9 cellular contexts compared by ENCODE assay signal in the genomic region with DNA sequence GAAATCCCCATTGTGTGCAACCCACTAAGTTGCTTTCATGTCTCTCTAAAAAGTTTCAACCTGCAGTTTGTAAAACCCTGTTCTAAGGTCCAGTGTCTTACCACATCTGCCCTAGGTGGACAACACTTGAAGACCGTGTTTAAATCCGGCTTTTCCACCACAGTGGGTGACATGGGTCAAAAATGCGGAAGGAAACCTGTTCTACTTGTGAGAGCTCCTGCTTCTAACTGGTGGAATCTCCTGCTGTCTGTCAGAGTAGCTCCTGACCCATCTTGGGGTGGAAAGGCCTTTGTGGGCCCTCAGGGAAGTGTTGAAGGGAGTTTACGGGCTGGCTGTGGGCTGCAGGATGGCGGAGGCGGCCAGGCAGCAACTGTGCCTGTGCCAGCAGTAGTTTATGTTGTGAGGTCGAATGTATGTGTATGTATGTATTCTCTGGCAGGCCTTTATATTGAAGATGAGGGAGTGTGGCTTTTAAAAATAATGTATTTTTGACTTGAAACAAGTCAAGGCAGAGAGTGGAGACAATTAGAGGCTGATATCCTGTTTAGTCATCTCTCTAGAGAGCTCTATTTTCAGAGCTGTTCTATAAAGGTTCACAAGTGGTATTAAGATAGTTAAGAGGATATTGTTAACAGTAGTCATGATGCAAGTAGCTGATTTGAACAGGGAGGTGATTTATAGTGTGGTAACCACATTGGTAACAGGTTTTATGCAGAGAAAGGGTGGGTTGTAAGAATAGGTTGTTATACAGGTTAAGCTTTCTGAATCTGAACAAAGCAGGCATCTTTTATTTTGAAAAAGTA.
DNase-seq lines count a peak whose midpoint lies in the region; ATAC-seq and TF ChIP-seq lines count a peak whose summit lies in the region.
"Had no signal": no experiment of that assay in that cellular context is flagged by ENCODE, and none has a peak within 500 bp of the region (broad histone marks: within the 10 kb centered on the region; RNA-seq: fewer than 3 reads in every experiment).

No MANE protein-coding gene starts in this region.

- no peak overlapping the region for H3K27ac Mint-ChIP-seq in activated T-cell treated with anti-CD3 and anti-CD28 coated beads, Interleukin-2, amount 50 U/mL, for 72 hours
- H3K27ac Mint-ChIP-seq in memory B cell = no peak overlapping the region

- peaks cover 79% of the 10 kb centered on the region for H4K20me1 ChIP-seq in Loucy (ENCODE audit: insufficient read depth, low read length, poor library complexity, severe bottlenecking)

- no peaks in the 10 kb centered on the region for H3K27me3 ChIP-seq in Loucy (ENCODE audit: insufficient read depth, low read length, poor library complexity, severe bottlenecking)
- H3K27me3 ChIP-seq: neutrophil had no signal

- peak overlapping the region; percentile 20 for H3K9ac ChIP-seq in Loucy (ENCODE audit: low read depth, low read length, poor library complexity, severe bottlenecking)

- no peaks in the 10 kb centered on the region for H3K9me3 ChIP-seq in Loucy (ENCODE audit: insufficient read depth, low read depth, low read length)
- H3K9me3 ChIP-seq: neutrophil had no signal

- H3K4me1 ChIP-seq in Loucy (ENCODE audit: insufficient read depth, low read length, poor library complexity, severe bottlenecking) = peaks cover 82% of the 10 kb centered on the region

- in situ Hi-C loops in GM13976 (cut with MboI; ENCODE audit: low sequenced_read_pairs, unreplicated experiment) = no loop called here

- H3K4me3 Mint-ChIP-seq in activated T-cell treated with anti-CD3 and anti-CD28 coated beads, Interleukin-2, amount 50 U/mL, for 72 hours = no peak overlapping the region
- no peak overlapping the region for H3K4me3 Mint-ChIP-seq in memory B cell

- no peaks in the 10 kb centered on the region for H3K9me2 ChIP-seq in Loucy (replicated peaks; ENCODE audit: low read depth, low read length)

- H3K27me3 Mint-ChIP-seq in activated T-cell treated with anti-CD3 and anti-CD28 coated beads, Interleukin-2, amount 50 U/mL, for 72 hours (ENCODE audit: low read depth) = no peaks in the 10 kb centered on the region
- H3K27me3 Mint-ChIP-seq in memory B cell = peaks cover 3% of the 10 kb centered on the region

- peaks cover 6% of the 10 kb centered on the region for H3F3A ChIP-seq in Loucy (ENCODE audit: low read depth)

- H3K4me3 ChIP-seq in Loucy (ENCODE audit: low read length, poor library complexity, severe bottlenecking) = peak overlapping the region; percentile 42

- H2AFZ ChIP-seq in Loucy (ENCODE audit: low read length) = no peak overlapping the region

- H3K36me3 ChIP-seq in Loucy (ENCODE audit: insufficient read depth, low read length) = peaks cover 23% of the 10 kb centered on the region; the same call in 1 of the 2 replicates
- H3K36me3 ChIP-seq: neutrophil had no signal

- TF ChIP-seq CTCF in GM13976 (IDR thresholded peaks at IDR 0.05; ENCODE audit: borderline replicate concordance, control extremely low read depth, extremely low read depth, insufficient read depth, missing control alignments) = no peak
- no peak for TF ChIP-seq CTCF in Loucy (conservative IDR thresholded peaks at IDR 0.05; ENCODE audit: low read length)

- no peaks in the 10 kb centered on the region for H3K9me3 Mint-ChIP-seq in activated T-cell treated with anti-CD3 and anti-CD28 coated beads, Interleukin-2, amount 50 U/mL, for 72 hours
- H3K9me3 Mint-ChIP-seq in memory B cell = no peaks in the 10 kb centered on the region

- H3K36me3 Mint-ChIP-seq in activated T-cell treated with anti-CD3 and anti-CD28 coated beads, Interleukin-2, amount 50 U/mL, for 72 hours (ENCODE audit: insufficient read depth in 2 of 2) = peaks cover 3 to 12% of the 10 kb centered on the region in 2 donors
- H3K36me3 Mint-ChIP-seq in memory B cell = no peaks in the 10 kb centered on the region

- H3K4me2 ChIP-seq in Loucy (ENCODE audit: low read depth, low read length, poor library complexity, severe bottlenecking) = peak overlapping the region; percentile 53

- H3K4me1 Mint-ChIP-seq in activated T-cell treated with anti-CD3 and anti-CD28 coated beads, Interleukin-2, amount 50 U/mL, for 72 hours (ENCODE audit: low read depth) = no peaks in the 10 kb centered on the region
- peaks cover 8% of the 10 kb centered on the region for H3K4me1 Mint-ChIP-seq in memory B cell

- DNase-seq in GM13976 (ENCODE audit: low spot score) = peak; percentile 65
- peak; percentile 45 to 60 for DNase-seq in activated T-cell treated with anti-CD3 and anti-CD28 coated beads, Interleukin-2, amount 50 U/mL, for 72 hours
- no peak for DNase-seq in memory B cell (ENCODE audit: low spot score in 2 of 2)
- no peak for DNase-seq in NCI-H446 (lab: John Stamatoyannopoulos, UW)
- DNase-seq in ecto neural progenitor cell (ENCODE audit: low spot score) = no peak
- DNase-seq in left lobe of liver (ENCODE audit: low spot score) = no peak

- ATAC-seq in GM21723 (IDR thresholded peaks at IDR 0.05; ENCODE audit: unreplicated experiment) (peak; percentile 82), memory B cell (ENCODE audit: low read depth) (peak; percentile 37), left lobe of liver (no peak)
- ATAC-seq in activated T-cell treated with anti-CD3 and anti-CD28 coated beads, Interleukin-2, amount 50 U/mL, for 72 hours (replicated peaks in 1 of 2) = peak; percentile 79 to 80

- peaks cover 90% of the 10 kb centered on the region for H3K79me2 ChIP-seq in Loucy (ENCODE audit: insufficient read depth, low read length)

Comparison
In these comparisons a context has a peak if more than half of its experiments do, and no peak if none do; other contexts are left out.
1. DNase-seq: peak in GM13976 (single experiment) and activated T-cell treated with anti-CD3 and anti-CD28 coated beads, Interleukin-2, amount 50 U/mL, for 72 hours (2 of 2); none in memory B cell (0 of 2), NCI-H446 (0 of 2), ecto neural progenitor cell (single experiment) and left lobe of liver (single experiment).